ENCODE assay signal across 7 cellular contexts in the genomic region with DNA sequence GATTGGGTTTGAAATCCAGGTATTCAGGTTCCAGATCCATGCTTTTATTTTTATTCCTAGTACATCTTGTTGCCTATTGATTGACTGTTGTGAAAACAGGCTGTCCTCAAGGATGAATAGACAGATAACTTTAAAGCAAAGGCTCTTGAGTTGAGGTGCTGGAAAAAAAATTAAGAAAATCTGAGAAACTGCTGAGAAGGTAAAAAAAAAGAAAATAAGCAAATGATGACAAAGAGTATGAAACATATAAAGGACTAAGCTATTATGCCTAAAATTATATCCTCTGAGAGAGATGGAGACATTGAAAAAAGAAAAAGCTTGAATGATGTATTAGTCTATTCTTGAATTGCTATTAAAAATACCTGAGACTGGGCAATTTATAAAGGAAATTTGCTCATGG.
"Had no signal": no experiment of that assay in that cellular context is flagged by ENCODE, and none has a peak within 500 bp of the region (broad histone marks: within the 10 kb centered on the region; RNA-seq: fewer than 3 reads in every experiment).

No MANE protein-coding gene starts in this region.

- FAIRE-seq: G401.6, GM12878, GM12891, GM12892, GM18507 had no signal

- DNase-seq: GDM1, GF-D8 had no signal

- H3K4me3 ChIP-seq: GM12878 had no signal

- ATAC-seq: GM12878 had no signal
